Comparison of ENCODE assay signal across 33 cellular contexts in genomic region chr3:95539950-95540483, GRCh38.
"Had no signal": no experiment of that assay in that cellular context is flagged by ENCODE, and none has a peak within 500 bp of the region (broad histone marks: within the 10 kb centered on the region; RNA-seq: fewer than 3 reads in every experiment).

No MANE protein-coding gene starts in this region.

- H3K27me3 ChIP-seq: adrenal gland, ascending aorta, cardiac muscle cell had no signal

- H3K36me3 ChIP-seq: adrenal gland, ascending aorta, cardiac muscle cell had no signal

- ATAC-seq: activated CD8-positive, alpha-beta T cell treated with anti-CD3 and anti-CD28 coated beads for 36 hours; activated naive CD4-positive, alpha-beta T cell treated with anti-CD3 and anti-CD28 coated beads, Interleukin-2, amount 50 U/mL, for 72 hours; activated T-cell treated with anti-CD3 and anti-CD28 coated beads, Interleukin-2, amount 50 U/mL, for 4 hours; activated T-cell treated with anti-CD3 and anti-CD28 coated beads, Interleukin-2, amount 50 U/mL, for 72 hours; activated T-helper 17 cell treated with anti-CD3 and anti-CD28 coated beads, Interleukin-2, amount 50 U/mL, for 72 hours had no signal

- H3K4me3 ChIP-seq: adrenal gland, ascending aorta, cardiac muscle cell had no signal

- FAIRE-seq: bronchial epithelial cell, TTC549 had no signal

- H3K4me1 ChIP-seq: adrenal gland, ascending aorta had no signal

- DNase-seq: activated B cell treated with CpG ODN at 0.5 μM for 24 hours; activated CD4-positive, alpha-beta memory T cell treated with anti-CD3 and anti-CD28 coated beads for 36 hours; activated CD4-positive, alpha-beta T cell treated with anti-CD3 and anti-CD28 coated beads for 4 hours; activated CD4-positive, alpha-beta T cell treated with anti-CD3 and anti-CD28 coated beads, Interleukin-2, amount 10 ng/mL, durations not matched to agents 24 days and 14 days; activated CD4-positive, alpha-beta T cell treated with anti-CD3 and anti-CD28 coated beads, Interleukin-2, amount 50 U/mL, for 1 hour; activated CD4-positive, alpha-beta T cell treated with anti-CD3 and anti-CD28 coated beads, Interleukin-2, amount 50 U/mL, for 4 hours; activated CD4-positive, CD25-positive, alpha-beta regulatory T cell treated with anti-CD3 and anti-CD28 coated beads, Interleukin-2, amount 50 U/mL, for 72 hours; activated CD8-positive, alpha-beta memory T cell treated with anti-CD3 and anti-CD28 coated beads, Interleukin-2, amount 50 U/mL, for 4 hours; activated CD8-positive, alpha-beta T cell treated with anti-CD3 and anti-CD28 coated beads for 36 hours; activated effector memory CD4-positive, alpha-beta T cell treated with anti-CD3 and anti-CD28 coated beads, Interleukin-2, amount 50 U/mL, for 16 hours; activated gamma-delta T cell treated with Interleukin-2 at 50 U/mL for 16 hours; activated naive CD4-positive, alpha-beta T cell; activated naive CD4-positive, alpha-beta T cell treated with anti-CD3 and anti-CD28 coated beads for 36 hours; activated naive CD4-positive, alpha-beta T cell treated with anti-CD3 and anti-CD28 coated beads, Interleukin-2, amount 50 U/mL, for 16 hours; activated naive CD8-positive, alpha-beta T cell treated with anti-CD3 and anti-CD28 coated beads for 36 hours; activated T-cell treated with anti-CD3 and anti-CD28 coated beads for 4 hours; activated T-cell treated with anti-CD3 and anti-CD28 coated beads, Interleukin-2, amount 50 U/mL, for 1 hour; activated T-cell treated with anti-CD3 and anti-CD28 coated beads, Interleukin-2, amount 50 U/mL, for 4 hours; activated T-cell treated with anti-CD3 and anti-CD28 coated beads, Interleukin-2, amount 50 U/mL, for 72 hours; adrenal gland; amniotic stem cell; caudate nucleus; cerebellar nuclear complex; T-helper 1 cell; T-helper 2 cell; T-helper 9 cell had no signal

- H3K27ac ChIP-seq: adrenal gland, ascending aorta, cardiac muscle cell, VCaP had no signal

- H3K9me3 ChIP-seq: adrenal gland, ascending aorta had no signal
